8 cellular contexts compared by ENCODE assay signal in genomic region chr19:58519355-58520256, GRCh38. TPM values are rescaled to one million over a fixed set of nuclear protein-coding genes. Genes with fewer than 3 reads are reported as not detected.
DNase-seq lines count a peak whose midpoint lies in the region; ATAC-seq and TF ChIP-seq lines count a peak whose summit lies in the region.

Gene ZBTB45, minus strand, starts transcription at chr19:58519810. Its CDS starts 2,137 bp downstream, at chr19:58517673.

- peaks cover 37% of the 10 kb centered on the region for H3K4me1 Mint-ChIP-seq in activated CD4-positive, alpha-beta T cell treated with anti-CD3 and anti-CD28 coated beads, Interleukin-2, amount 10 ng/mL, durations not matched to agents 24 days and 14 days

- H3K27ac ChIP-seq in coronary artery = peak within 1 kb of the TSS; percentile 91 to 98

- H3K36me3 Mint-ChIP-seq in activated CD4-positive, alpha-beta T cell treated with anti-CD3 and anti-CD28 coated beads, Interleukin-2, amount 10 ng/mL, durations not matched to agents 24 days and 14 days (ENCODE audit: low read depth) = peaks cover 25% of the 10 kb centered on the region

- H3K4me3 Mint-ChIP-seq in activated CD4-positive, alpha-beta T cell treated with anti-CD3 and anti-CD28 coated beads, Interleukin-2, amount 10 ng/mL, durations not matched to agents 24 days and 14 days = peak within 1 kb of the TSS; percentile 93

- peak; percentile 51 for TF ChIP-seq CTCF in coronary artery (IDR thresholded peaks at IDR 0.05)

- peak within 1 kb of the TSS; percentile 97 for H3K27ac Mint-ChIP-seq in activated CD4-positive, alpha-beta T cell treated with anti-CD3 and anti-CD28 coated beads, Interleukin-2, amount 10 ng/mL, durations not matched to agents 24 days and 14 days

- ATAC-seq in GM19324 (IDR thresholded peaks at IDR 0.05; ENCODE audit: low FRiP score, unreplicated experiment) (peak; percentile 86), HG03469 (IDR thresholded peaks at IDR 0.05; ENCODE audit: unreplicated experiment) (peak; percentile 52)

- no peaks in the 10 kb centered on the region for H3K9me3 Mint-ChIP-seq in activated CD4-positive, alpha-beta T cell treated with anti-CD3 and anti-CD28 coated beads, Interleukin-2, amount 10 ng/mL, durations not matched to agents 24 days and 14 days

- intact Hi-C loops in activated CD4-positive, alpha-beta T cell treated with anti-CD3 and anti-CD28 coated beads, Interleukin-2, amount 10 ng/mL, durations not matched to agents 24 days and 14 days (cut with micrococcal nuclease) = loop anchor here (1.0 to 5.0 kb wide), 9 partner anchors 25 to 602 kb away; partner anchors contain the start of genes MZF1, RPS5, TRIM28 and ZNF274

- peak within 1 kb of the TSS; percentile 93 for H3K4me3 ChIP-seq in coronary artery

- peak; percentile 66 to 96 (median 89) for DNase-seq in C1 segment of cervical spinal cord (lab: John Stamatoyannopoulos, UW)
- peak; percentile 91 to 97 for DNase-seq in NCI-H526 (lab: John Stamatoyannopoulos, UW)
- DNase-seq in activated CD4-positive, alpha-beta T cell treated with anti-CD3 and anti-CD28 coated beads, Interleukin-2, amount 10 ng/mL, durations not matched to agents 24 days and 14 days = peak; percentile 97
- DNase-seq in coronary artery (ENCODE audit: low spot score) = peak; percentile 95
- DNase-seq in left kidney (ENCODE audit: low read depth, low spot score) = peak; percentile 98
- peak; percentile 94 for DNase-seq in stimulated activated CD4-positive, alpha-beta T cell treated with anti-CD3 and anti-CD28 coated beads, Interleukin-2, amount 100 ng/mL, for 24 hours

- no peaks in the 10 kb centered on the region for H3K27me3 Mint-ChIP-seq in activated CD4-positive, alpha-beta T cell treated with anti-CD3 and anti-CD28 coated beads, Interleukin-2, amount 10 ng/mL, durations not matched to agents 24 days and 14 days

RNA-seq across cellular contexts. Expression of gene ZBTB45, which starts in this region (rescaled TPM):
- 16.8 and 17.5 TPM in 2 replicates for total RNA-seq in activated CD4-positive, alpha-beta T cell treated with anti-CD3 and anti-CD28 coated beads, Interleukin-2, amount 10 ng/mL, durations not matched to agents 24 days and 14 days

Comparison
In these comparisons a context has a peak if more than half of its experiments do, and no peak if none do; other contexts are left out.
1. Peak in every context shown above with its lines: DNase-seq, ATAC-seq, H3K4me3 ChIP-seq and H3K27ac ChIP-seq.